ENCODE assay signal across 21 cellular contexts in the genomic region with DNA sequence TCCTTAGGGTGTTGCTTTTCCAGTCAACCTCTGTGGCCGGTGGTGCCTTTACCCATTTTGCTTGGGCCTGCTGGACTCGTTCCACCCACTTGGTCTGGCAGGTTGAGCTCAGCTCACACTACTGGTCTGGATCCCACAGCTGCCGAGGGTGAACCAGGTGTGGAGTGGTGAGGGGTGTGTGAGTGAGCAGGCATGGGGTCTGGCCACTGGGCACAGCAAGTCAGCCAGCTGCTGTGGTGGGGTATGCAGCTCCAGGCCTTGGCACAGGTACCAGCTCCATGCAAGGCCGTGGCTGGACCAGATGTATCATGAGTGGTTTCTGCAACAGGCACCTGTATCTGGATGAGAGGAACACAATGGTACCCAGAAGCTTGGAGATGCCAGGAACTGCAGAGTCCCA.
"Had no signal": no experiment of that assay in that cellular context is flagged by ENCODE, and none has a peak within 500 bp of the region (broad histone marks: within the 10 kb centered on the region; RNA-seq: fewer than 3 reads in every experiment).

No MANE protein-coding gene starts in this region.

- H3K4me1 Mint-ChIP-seq: memory B cell had no signal

- H3K27me3 Mint-ChIP-seq: memory B cell, type B pancreatic cell had no signal

- H3K27me3 ChIP-seq: dorsolateral prefrontal cortex, heart left ventricle, left lung, sigmoid colon, suprapubic skin, thyroid gland, uterus had no signal

- H3K4me3 ChIP-seq: dorsolateral prefrontal cortex, heart left ventricle, left lung, lower lobe of right lung, psoas muscle, sigmoid colon, skin epidermis, suprapubic skin, thyroid gland, uterus had no signal

- H3K4me1 ChIP-seq: heart left ventricle, left lung, lower lobe of right lung, parathyroid adenoma, psoas muscle, sigmoid colon, suprapubic skin, thyroid gland, uterus had no signal

- ATAC-seq: esophagus mucosa, left lung, psoas muscle had no signal

- H3K27ac ChIP-seq: dorsolateral prefrontal cortex, heart left ventricle, left lung, lower lobe of right lung, parathyroid adenoma, psoas muscle, sigmoid colon, skin epidermis, suprapubic skin, thyroid gland, uterus had no signal

- H3K9ac ChIP-seq: parathyroid adenoma had no signal

- H2AFZ ChIP-seq: parathyroid adenoma had no signal

- H3K36me3 ChIP-seq: heart left ventricle, left lung, lower lobe of right lung, sigmoid colon, suprapubic skin, thyroid gland, uterus had no signal

- H3K9me3 ChIP-seq: heart left ventricle, left lung, lower lobe of right lung, psoas muscle, suprapubic skin, thyroid gland, uterus had no signal

- DNase-seq: cortex of kidney; effector CD8-positive, alpha-beta T cell; heart left ventricle; hypothalamus; lower lobe of right lung; midbrain; psoas muscle; sigmoid colon; stimulated activated CD4-positive, alpha-beta T cell treated with anti-CD3 and anti-CD28 coated beads, Interleukin-12 subunit alpha, Interleukin-12 subunit beta, amount 100 ng/mL, for 4 hours; stimulated activated naive CD4-positive, alpha-beta T cell treated with Interleukin-2 at 50 U/mL for 16 hours; thyroid gland; uterus had no signal

- H3K9me3 Mint-ChIP-seq: memory B cell, nephron, type B pancreatic cell had no signal

- H3K4me3 Mint-ChIP-seq: memory B cell, nephron, type B pancreatic cell had no signal

- H3K27ac Mint-ChIP-seq: memory B cell, nephron, type B pancreatic cell had no signal

- H3K36me3 Mint-ChIP-seq: memory B cell, type B pancreatic cell had no signal
